Comparison of ENCODE assay signal across 1 cellular context in genomic region chr11:87431386-87431785, GRCh38.
TF ChIP-seq lines count a peak whose summit lies in the region.

No MANE protein-coding gene starts in this region.

TF ChIP-seq in H1, 55 proteins besides CTCF, POLR2A, EP300 and RAD21 (continued from another document):
- TF ChIP-seq, protein P1, sequence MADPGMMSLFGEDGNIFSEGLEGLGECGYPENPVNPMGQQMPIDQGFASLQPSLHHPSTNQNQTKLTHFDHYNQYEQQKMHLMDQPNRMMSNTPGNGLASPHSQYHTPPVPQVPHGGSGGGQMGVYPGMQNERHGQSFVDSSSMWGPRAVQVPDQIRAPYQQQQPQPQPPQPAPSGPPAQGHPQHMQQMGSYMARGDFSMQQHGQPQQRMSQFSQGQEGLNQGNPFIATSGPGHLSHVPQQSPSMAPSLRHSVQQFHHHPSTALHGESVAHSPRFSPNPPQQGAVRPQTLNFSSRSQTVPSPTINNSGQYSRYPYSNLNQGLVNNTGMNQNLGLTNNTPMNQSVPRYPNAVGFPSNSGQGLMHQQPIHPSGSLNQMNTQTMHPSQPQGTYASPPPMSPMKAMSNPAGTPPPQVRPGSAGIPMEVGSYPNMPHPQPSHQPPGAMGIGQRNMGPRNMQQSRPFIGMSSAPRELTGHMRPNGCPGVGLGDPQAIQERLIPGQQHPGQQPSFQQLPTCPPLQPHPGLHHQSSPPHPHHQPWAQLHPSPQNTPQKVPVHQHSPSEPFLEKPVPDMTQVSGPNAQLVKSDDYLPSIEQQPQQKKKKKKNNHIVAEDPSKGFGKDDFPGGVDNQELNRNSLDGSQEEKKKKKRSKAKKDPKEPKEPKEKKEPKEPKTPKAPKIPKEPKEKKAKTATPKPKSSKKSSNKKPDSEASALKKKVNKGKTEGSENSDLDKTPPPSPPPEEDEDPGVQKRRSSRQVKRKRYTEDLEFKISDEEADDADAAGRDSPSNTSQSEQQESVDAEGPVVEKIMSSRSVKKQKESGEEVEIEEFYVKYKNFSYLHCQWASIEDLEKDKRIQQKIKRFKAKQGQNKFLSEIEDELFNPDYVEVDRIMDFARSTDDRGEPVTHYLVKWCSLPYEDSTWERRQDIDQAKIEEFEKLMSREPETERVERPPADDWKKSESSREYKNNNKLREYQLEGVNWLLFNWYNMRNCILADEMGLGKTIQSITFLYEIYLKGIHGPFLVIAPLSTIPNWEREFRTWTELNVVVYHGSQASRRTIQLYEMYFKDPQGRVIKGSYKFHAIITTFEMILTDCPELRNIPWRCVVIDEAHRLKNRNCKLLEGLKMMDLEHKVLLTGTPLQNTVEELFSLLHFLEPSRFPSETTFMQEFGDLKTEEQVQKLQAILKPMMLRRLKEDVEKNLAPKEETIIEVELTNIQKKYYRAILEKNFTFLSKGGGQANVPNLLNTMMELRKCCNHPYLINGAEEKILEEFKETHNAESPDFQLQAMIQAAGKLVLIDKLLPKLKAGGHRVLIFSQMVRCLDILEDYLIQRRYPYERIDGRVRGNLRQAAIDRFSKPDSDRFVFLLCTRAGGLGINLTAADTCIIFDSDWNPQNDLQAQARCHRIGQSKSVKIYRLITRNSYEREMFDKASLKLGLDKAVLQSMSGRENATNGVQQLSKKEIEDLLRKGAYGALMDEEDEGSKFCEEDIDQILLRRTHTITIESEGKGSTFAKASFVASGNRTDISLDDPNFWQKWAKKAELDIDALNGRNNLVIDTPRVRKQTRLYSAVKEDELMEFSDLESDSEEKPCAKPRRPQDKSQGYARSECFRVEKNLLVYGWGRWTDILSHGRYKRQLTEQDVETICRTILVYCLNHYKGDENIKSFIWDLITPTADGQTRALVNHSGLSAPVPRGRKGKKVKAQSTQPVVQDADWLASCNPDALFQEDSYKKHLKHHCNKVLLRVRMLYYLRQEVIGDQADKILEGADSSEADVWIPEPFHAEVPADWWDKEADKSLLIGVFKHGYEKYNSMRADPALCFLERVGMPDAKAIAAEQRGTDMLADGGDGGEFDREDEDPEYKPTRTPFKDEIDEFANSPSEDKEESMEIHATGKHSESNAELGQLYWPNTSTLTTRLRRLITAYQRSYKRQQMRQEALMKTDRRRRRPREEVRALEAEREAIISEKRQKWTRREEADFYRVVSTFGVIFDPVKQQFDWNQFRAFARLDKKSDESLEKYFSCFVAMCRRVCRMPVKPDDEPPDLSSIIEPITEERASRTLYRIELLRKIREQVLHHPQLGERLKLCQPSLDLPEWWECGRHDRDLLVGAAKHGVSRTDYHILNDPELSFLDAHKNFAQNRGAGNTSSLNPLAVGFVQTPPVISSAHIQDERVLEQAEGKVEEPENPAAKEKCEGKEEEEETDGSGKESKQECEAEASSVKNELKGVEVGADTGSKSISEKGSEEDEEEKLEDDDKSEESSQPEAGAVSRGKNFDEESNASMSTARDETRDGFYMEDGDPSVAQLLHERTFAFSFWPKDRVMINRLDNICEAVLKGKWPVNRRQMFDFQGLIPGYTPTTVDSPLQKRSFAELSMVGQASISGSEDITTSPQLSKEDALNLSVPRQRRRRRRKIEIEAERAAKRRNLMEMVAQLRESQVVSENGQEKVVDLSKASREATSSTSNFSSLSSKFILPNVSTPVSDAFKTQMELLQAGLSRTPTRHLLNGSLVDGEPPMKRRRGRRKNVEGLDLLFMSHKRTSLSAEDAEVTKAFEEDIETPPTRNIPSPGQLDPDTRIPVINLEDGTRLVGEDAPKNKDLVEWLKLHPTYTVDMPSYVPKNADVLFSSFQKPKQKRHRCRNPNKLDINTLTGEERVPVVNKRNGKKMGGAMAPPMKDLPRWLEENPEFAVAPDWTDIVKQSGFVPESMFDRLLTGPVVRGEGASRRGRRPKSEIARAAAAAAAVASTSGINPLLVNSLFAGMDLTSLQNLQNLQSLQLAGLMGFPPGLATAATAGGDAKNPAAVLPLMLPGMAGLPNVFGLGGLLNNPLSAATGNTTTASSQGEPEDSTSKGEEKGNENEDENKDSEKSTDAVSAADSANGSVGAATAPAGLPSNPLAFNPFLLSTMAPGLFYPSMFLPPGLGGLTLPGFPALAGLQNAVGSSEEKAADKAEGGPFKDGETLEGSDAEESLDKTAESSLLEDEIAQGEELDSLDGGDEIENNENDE (IDR thresholded peaks at IDR 0.05; ENCODE audit: insufficient replicate concordance, low read length), result no peak
- TF ChIP-seq FOSL1 (IDR thresholded peaks at IDR 0.05; ENCODE audit: insufficient read depth, low read depth, low read length), result no peak
- TF ChIP-seq TBP (IDR thresholded peaks at IDR 0.05; ENCODE audit: low read depth, low read length), result no peak
- no peak for TF ChIP-seq RFX5 (IDR thresholded peaks at IDR 0.05; ENCODE audit: borderline replicate concordance, low read depth, low read length)
- no peak for TF ChIP-seq RBBP5 (IDR thresholded peaks at IDR 0.05; ENCODE audit: borderline replicate concordance, low read depth, low read length)
- TF ChIP-seq BRCA1 (IDR thresholded peaks at IDR 0.05; ENCODE audit: low read depth, low read length), result no peak
- TF ChIP-seq CBX8 (IDR thresholded peaks at IDR 0.05; ENCODE audit: borderline replicate concordance, low read depth, low read length), result no peak
- TF ChIP-seq SUZ12 (IDR thresholded peaks at IDR 0.05; ENCODE audit: low read length), result no peak
